In the genomic region with DNA sequence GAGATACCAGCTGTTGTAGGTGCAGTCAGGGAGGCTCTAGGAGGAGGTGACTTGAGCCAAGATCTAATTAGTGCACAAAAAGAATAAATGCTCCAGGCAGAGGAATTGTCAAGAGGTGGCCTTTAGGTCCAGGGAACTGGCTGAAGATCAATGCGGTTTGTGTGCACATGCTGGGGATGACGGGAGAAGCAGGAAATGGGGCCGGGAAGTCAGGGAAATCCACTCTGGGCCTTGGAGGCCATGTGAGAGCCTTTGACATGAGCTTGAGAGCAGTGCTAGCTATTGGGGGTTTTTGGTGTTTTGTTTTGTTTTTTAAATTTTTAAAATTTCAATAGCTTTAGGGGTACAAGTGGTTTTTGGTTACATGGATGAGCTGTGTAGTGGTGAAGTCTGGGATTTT, we compare ENCODE assay signal across 17 cellular contexts.
DNase-seq lines count a peak whose midpoint lies in the region; ATAC-seq and TF ChIP-seq lines count a peak whose summit lies in the region.
"Had no signal": no experiment of that assay in that cellular context is flagged by ENCODE, and none has a peak within 500 bp of the region (broad histone marks: within the 10 kb centered on the region; RNA-seq: fewer than 3 reads in every experiment).

No MANE protein-coding gene starts in this region.

- no peaks in the 10 kb centered on the region for H3F3A ChIP-seq in GM23338 (replicated peaks; ENCODE audit: low read depth)

- TF ChIP-seq CTCF in GM23338 (conservative IDR thresholded peaks at IDR 0.05; ENCODE audit: low read depth in 2 of 2) (no peak), choroid plexus epithelial cell (conservative IDR thresholded peaks at IDR 0.05; ENCODE audit: low read depth, low read length) (no peak)

- no peaks in the 10 kb centered on the region for H3K9me2 ChIP-seq in GM23338 (ENCODE audit: insufficient read depth)

- H3K79me2 ChIP-seq in GM23338 (replicated peaks; ENCODE audit: insufficient read depth), result no peaks in the 10 kb centered on the region

- H2AFZ ChIP-seq in GM23338, result 0 out of 2 replicates have a peak overlapping the region, but pooled peaks have one; percentile 52

- H3K9me3 Mint-ChIP-seq in GM23338, result peaks cover 2% of the 10 kb centered on the region; the same call in 1 of the 3 replicates
- H3K9me3 Mint-ChIP-seq: CD4-positive, alpha-beta memory T cell; HFFc6 had no signal

- peaks cover 6% of the 10 kb centered on the region; the same call in 2 of the 3 replicates for H3K4me1 Mint-ChIP-seq in GM23338
- H3K4me1 Mint-ChIP-seq: CD14-positive monocyte; CD4-positive, alpha-beta memory T cell had no signal

- no peaks in the 10 kb centered on the region for H3K36me3 Mint-ChIP-seq in GM23338 (ENCODE audit: low read depth)
- H3K36me3 Mint-ChIP-seq: CD14-positive monocyte; CD4-positive, alpha-beta memory T cell had no signal

- no peak overlapping the region for H3K4me2 ChIP-seq in GM23338
- H3K4me2 ChIP-seq: BLaER1 had no signal

- no peak overlapping the region for H3K4me3 Mint-ChIP-seq in GM23338
- H3K4me3 Mint-ChIP-seq: CD14-positive monocyte; CD4-positive, alpha-beta memory T cell; HFFc6 had no signal

- H3K36me3 ChIP-seq in GM23338 (ENCODE audit: insufficient read depth), result no peaks in the 10 kb centered on the region
- H3K36me3 ChIP-seq: BLaER1 had no signal

- H3K4me1 ChIP-seq in GM23338 (ENCODE audit: insufficient read depth), result no peaks in the 10 kb centered on the region
- H3K4me1 ChIP-seq: BLaER1 had no signal

- H3K27ac ChIP-seq in GM23338 (ENCODE audit: low read depth), result no peak overlapping the region
- H3K27ac ChIP-seq: BLaER1 had no signal

- H3K4me3 ChIP-seq in GM23338 (no peak overlapping the region), choroid plexus epithelial cell (ENCODE audit: low read depth, low read length) (no peak overlapping the region)
- H3K4me3 ChIP-seq: BLaER1 had no signal

- no peak for ATAC-seq in GM23338
- ATAC-seq in GM18861 (IDR thresholded peaks at IDR 0.05; ENCODE audit: unreplicated experiment), result no peak
- ATAC-seq: HCT116 had no signal

- H3K27me3 Mint-ChIP-seq in GM23338 (ENCODE audit: insufficient read depth, low read depth, poor library complexity), result peaks cover 3% of the 10 kb centered on the region

- H4K20me1 ChIP-seq in GM23338 (replicated peaks; ENCODE audit: insufficient read depth), result no peaks in the 10 kb centered on the region
- H4K20me1 ChIP-seq: BLaER1 had no signal

- no peak overlapping the region for H3K27ac Mint-ChIP-seq in GM23338
- H3K27ac Mint-ChIP-seq: CD4-positive, alpha-beta memory T cell; HFFc6 had no signal

- peak; percentile 27 for DNase-seq in NCI-H82 (lab: John Stamatoyannopoulos, UW)
- no peak for DNase-seq in NCI-H82 treated with DMSO at 0.1 percent for 48 hours (lab: John Stamatoyannopoulos, UW; ENCODE audit: unreplicated experiment)
- DNase-seq in GM23338 (ENCODE audit: low spot score), result no peak
- peak; percentile 54 for DNase-seq in NCI-H69 (lab: John Stamatoyannopoulos, UW)
- DNase-seq in choroid plexus epithelial cell (ENCODE audit: low read depth), result peak; percentile 6
- no peak for DNase-seq in SW480 (ENCODE audit: low spot score)
- DNase-seq: 8988T; CD4-positive, alpha-beta memory T cell; DMS79 treated with DMSO at 0.1 percent for 48 hours; GF-D8; GOT3; H7; HFFc6 had no signal

- H3K27me3 ChIP-seq in GM23338 (ENCODE audit: insufficient read depth), result no peaks in the 10 kb centered on the region
- H3K27me3 ChIP-seq: BLaER1 had no signal

TF ChIP-seq in GM23338, 12 proteins besides CTCF, POLR2A, EP300 and RAD21 (continues in another document):
- TF ChIP-seq, protein P1, sequence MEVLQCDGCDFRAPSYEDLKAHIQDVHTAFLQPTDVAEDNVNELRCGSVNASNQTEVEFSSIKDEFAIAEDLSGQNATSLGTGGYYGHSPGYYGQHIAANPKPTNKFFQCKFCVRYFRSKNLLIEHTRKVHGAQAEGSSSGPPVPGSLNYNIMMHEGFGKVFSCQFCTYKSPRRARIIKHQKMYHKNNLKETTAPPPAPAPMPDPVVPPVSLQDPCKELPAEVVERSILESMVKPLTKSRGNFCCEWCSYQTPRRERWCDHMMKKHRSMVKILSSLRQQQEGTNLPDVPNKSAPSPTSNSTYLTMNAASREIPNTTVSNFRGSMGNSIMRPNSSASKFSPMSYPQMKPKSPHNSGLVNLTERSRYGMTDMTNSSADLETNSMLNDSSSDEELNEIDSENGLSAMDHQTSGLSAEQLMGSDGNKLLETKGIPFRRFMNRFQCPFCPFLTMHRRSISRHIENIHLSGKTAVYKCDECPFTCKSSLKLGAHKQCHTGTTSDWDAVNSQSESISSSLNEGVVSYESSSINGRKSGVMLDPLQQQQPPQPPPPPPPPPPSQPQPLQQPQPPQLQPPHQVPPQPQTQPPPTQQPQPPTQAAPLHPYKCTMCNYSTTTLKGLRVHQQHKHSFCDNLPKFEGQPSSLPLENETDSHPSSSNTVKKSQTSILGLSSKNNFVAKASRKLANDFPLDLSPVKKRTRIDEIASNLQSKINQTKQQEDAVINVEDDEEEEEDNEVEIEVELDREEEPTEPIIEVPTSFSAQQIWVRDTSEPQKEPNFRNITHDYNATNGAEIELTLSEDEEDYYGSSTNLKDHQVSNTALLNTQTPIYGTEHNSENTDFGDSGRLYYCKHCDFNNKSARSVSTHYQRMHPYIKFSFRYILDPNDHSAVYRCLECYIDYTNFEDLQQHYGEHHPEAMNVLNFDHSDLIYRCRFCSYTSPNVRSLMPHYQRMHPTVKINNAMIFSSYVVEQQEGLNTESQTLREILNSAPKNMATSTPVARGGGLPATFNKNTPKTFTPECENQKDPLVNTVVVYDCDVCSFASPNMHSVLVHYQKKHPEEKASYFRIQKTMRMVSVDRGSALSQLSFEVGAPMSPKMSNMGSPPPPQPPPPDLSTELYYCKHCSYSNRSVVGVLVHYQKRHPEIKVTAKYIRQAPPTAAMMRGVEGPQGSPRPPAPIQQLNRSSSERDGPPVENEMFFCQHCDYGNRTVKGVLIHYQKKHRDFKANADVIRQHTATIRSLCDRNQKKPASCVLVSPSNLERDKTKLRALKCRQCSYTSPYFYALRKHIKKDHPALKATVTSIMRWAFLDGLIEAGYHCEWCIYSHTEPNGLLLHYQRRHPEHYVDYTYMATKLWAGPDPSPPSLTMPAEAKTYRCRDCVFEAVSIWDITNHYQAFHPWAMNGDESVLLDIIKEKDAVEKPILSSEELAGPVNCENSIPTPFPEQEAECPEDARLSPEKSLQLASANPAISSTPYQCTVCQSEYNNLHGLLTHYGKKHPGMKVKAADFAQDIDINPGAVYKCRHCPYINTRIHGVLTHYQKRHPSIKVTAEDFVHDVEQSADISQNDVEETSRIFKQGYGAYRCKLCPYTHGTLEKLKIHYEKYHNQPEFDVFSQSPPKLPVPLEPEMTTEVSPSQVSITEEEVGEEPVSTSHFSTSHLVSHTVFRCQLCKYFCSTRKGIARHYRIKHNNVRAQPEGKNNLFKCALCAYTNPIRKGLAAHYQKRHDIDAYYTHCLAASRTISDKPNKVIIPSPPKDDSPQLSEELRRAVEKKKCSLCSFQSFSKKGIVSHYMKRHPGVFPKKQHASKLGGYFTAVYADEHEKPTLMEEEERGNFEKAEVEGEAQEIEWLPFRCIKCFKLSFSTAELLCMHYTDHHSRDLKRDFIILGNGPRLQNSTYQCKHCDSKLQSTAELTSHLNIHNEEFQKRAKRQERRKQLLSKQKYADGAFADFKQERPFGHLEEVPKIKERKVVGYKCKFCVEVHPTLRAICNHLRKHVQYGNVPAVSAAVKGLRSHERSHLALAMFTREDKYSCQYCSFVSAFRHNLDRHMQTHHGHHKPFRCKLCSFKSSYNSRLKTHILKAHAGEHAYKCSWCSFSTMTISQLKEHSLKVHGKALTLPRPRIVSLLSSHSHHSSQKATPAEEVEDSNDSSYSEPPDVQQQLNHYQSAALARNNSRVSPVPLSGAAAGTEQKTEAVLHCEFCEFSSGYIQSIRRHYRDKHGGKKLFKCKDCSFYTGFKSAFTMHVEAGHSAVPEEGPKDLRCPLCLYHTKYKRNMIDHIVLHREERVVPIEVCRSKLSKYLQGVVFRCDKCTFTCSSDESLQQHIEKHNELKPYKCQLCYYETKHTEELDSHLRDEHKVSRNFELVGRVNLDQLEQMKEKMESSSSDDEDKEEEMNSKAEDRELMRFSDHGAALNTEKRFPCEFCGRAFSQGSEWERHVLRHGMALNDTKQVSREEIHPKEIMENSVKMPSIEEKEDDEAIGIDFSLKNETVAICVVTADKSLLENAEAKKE (CRISPR knock-in tag; IDR thresholded peaks at IDR 0.05), result no peak
- no peak for TF ChIP-seq STAT1 (IDR thresholded peaks at IDR 0.05; ENCODE audit: unreplicated experiment)
- no peak for TF ChIP-seq NANOG (IDR thresholded peaks at IDR 0.05; ENCODE audit: borderline replicate concordance)
- no peak for TF ChIP-seq ZNF114 (CRISPR knock-in tag; IDR thresholded peaks at IDR 0.05)
- TF ChIP-seq EZH2phosphoT487 (IDR thresholded peaks at IDR 0.05; ENCODE audit: unreplicated experiment), result no peak
- no peak for TF ChIP-seq POLR2AphosphoS5 (IDR thresholded peaks at IDR 0.05; ENCODE audit: low read depth)
- no peak for TF ChIP-seq JUNB (IDR thresholded peaks at IDR 0.05; ENCODE audit: unreplicated experiment)
- no peak for TF ChIP-seq EZH2 (IDR thresholded peaks at IDR 0.05; ENCODE audit: low read depth, unreplicated experiment)
- TF ChIP-seq, protein P2, sequence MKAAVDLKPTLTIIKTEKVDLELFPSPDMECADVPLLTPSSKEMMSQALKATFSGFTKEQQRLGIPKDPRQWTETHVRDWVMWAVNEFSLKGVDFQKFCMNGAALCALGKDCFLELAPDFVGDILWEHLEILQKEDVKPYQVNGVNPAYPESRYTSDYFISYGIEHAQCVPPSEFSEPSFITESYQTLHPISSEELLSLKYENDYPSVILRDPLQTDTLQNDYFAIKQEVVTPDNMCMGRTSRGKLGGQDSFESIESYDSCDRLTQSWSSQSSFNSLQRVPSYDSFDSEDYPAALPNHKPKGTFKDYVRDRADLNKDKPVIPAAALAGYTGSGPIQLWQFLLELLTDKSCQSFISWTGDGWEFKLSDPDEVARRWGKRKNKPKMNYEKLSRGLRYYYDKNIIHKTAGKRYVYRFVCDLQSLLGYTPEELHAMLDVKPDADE (IDR thresholded peaks at IDR 0.05), result no peak
- no peak for TF ChIP-seq CREB1 (CRISPR knock-in tag; IDR thresholded peaks at IDR 0.05; ENCODE audit: low read depth)
- TF ChIP-seq ZNF331 (CRISPR knock-in tag; IDR thresholded peaks at IDR 0.05; ENCODE audit: low read depth), result no peak

Comparison
In these comparisons a context has a peak if more than half of its experiments do, and no peak if none do; other contexts are left out.
1. DNase-seq: peak in NCI-H82 (single experiment), NCI-H69 (single experiment) and choroid plexus epithelial cell (single experiment); none in NCI-H82 treated with DMSO at 0.1 percent for 48 hours (single experiment), GM23338 (single experiment) and SW480 (single experiment).